Comparison of ENCODE assay signal across 8 cellular contexts in genomic region chr22:46575915-46576555, GRCh38. TPM values are rescaled to one million over a fixed set of nuclear protein-coding genes. Genes with fewer than 3 reads are reported as not detected.
DNase-seq lines count a peak whose midpoint lies in the region; ATAC-seq and TF ChIP-seq lines count a peak whose summit lies in the region.

No MANE protein-coding gene starts in this region.

- H3K27ac ChIP-seq in ascending aorta (no peak overlapping the region), tibial artery (peak overlapping the region in 1 of 2 donors; percentile 24)

- peak overlapping the region; percentile 55 to 63 for H3K4me3 ChIP-seq in ascending aorta
- H3K4me3 ChIP-seq in kidney epithelial cell (ENCODE audit: low read depth, low read length), result peak overlapping the region; percentile 58
- H3K4me3 ChIP-seq in tibial artery, result peak overlapping the region; percentile 62 to 73

- POLR2A ChIA-PET in activated CD4-positive, alpha-beta T cell treated with anti-CD3 and anti-CD28 coated beads for 36 hours (lab: Charles Lee), result no interaction called here

- H3K9me3 Mint-ChIP-seq in activated CD4-positive, alpha-beta T cell treated with anti-CD3 and anti-CD28 coated beads for 36 hours (ENCODE audit: low read depth), result peaks cover 7% of the 10 kb centered on the region

- H3K4me1 Mint-ChIP-seq in activated CD4-positive, alpha-beta T cell treated with anti-CD3 and anti-CD28 coated beads for 36 hours, result peaks cover 32% of the 10 kb centered on the region

- no peaks in the 10 kb centered on the region for H3K27me3 Mint-ChIP-seq in activated CD4-positive, alpha-beta T cell treated with anti-CD3 and anti-CD28 coated beads for 36 hours

- no peak for ATAC-seq in activated CD4-positive, alpha-beta T cell treated with anti-CD3 and anti-CD28 coated beads for 36 hours

- peaks cover 8 to 26% of the 10 kb centered on the region in 2 donors for H3K4me1 ChIP-seq in ascending aorta
- peaks cover 0 to 49% (median 20%) of the 10 kb centered on the region in 4 donors for H3K4me1 ChIP-seq in tibial artery

- peak; percentile 11 for DNase-seq in activated CD4-positive, alpha-beta T cell treated with anti-CD3 and anti-CD28 coated beads for 36 hours
- DNase-seq in activated CD4-positive, alpha-beta T cell treated with anti-CD3 and anti-CD28 coated beads, Interleukin-2, amount 50 U/mL, for 4 hours, result no peak
- DNase-seq in ascending aorta (ENCODE audit: low spot score in 2 of 2), result peak in 1 of 2 donors; percentile 6
- no peak for DNase-seq in kidney epithelial cell (ENCODE audit: low read depth)
- DNase-seq in tibial artery, result no peak
- no peak for DNase-seq in GM03348 (ENCODE audit: low spot score)
- DNase-seq in germinal center (ENCODE audit: low spot score), result no peak
- DNase-seq in stimulated activated naive CD4-positive, alpha-beta T cell treated with Interleukin-2 at 50 U/mL for 16 hours (lab: John Stamatoyannopoulos, UW), result no peak

- H3K9me3 ChIP-seq in ascending aorta (peaks cover 0 to 10% of the 10 kb centered on the region in 2 donors), tibial artery (peaks cover 0 to 6% (median 0%) of the 10 kb centered on the region in 3 donors)

- peak overlapping the region; percentile 55 for H3K27ac Mint-ChIP-seq in activated CD4-positive, alpha-beta T cell treated with anti-CD3 and anti-CD28 coated beads for 36 hours

- no peaks in the 10 kb centered on the region for H3K36me3 Mint-ChIP-seq in activated CD4-positive, alpha-beta T cell treated with anti-CD3 and anti-CD28 coated beads for 36 hours (ENCODE audit: low read depth)

- peak overlapping the region; percentile 73 for H3K4me3 Mint-ChIP-seq in activated CD4-positive, alpha-beta T cell treated with anti-CD3 and anti-CD28 coated beads for 36 hours

- TF ChIP-seq CTCF in ascending aorta (IDR thresholded peaks at IDR 0.05) (no peak), kidney epithelial cell (IDR thresholded peaks at IDR 0.05; ENCODE audit: insufficient read depth, low read length, poor library complexity, severe bottlenecking) (no peak), tibial artery (IDR thresholded peaks at IDR 0.05) (no peak)

- intact Hi-C loops in activated CD4-positive, alpha-beta T cell treated with anti-CD3 and anti-CD28 coated beads for 36 hours (cut with DNase I, micrococcal nuclease), result loop anchor here (2.0 to 5.0 kb wide), 3 partner anchors 36 to 539 kb away; no protein-coding TSS in a partner anchor
- intact Hi-C loops in ascending aorta (cut with DNase I), result no loop called here
- intact Hi-C loops in tibial artery (cut with DNase I; ENCODE audit: low total_unique reads), result no loop called here

- H3K27me3 ChIP-seq in ascending aorta, result no peaks in the 10 kb centered on the region
- no peaks in the 10 kb centered on the region for H3K27me3 ChIP-seq in kidney epithelial cell (ENCODE audit: control insufficient read depth, insufficient read depth, low read length)
- no peaks in the 10 kb centered on the region for H3K27me3 ChIP-seq in tibial artery

- no peaks in the 10 kb centered on the region for H3K36me3 ChIP-seq in ascending aorta
- no peaks in the 10 kb centered on the region for H3K36me3 ChIP-seq in kidney epithelial cell (ENCODE audit: control insufficient read depth, insufficient read depth, low read length)
- H3K36me3 ChIP-seq in tibial artery, result no peaks in the 10 kb centered on the region

- CTCF ChIA-PET in activated CD4-positive, alpha-beta T cell treated with anti-CD3 and anti-CD28 coated beads for 36 hours (lab: Charles Lee), result interaction anchor here (0.6 kb wide), 1 partner anchor 12 kb away, joined by 3 read pairs; no protein-coding TSS in a partner anchor

RNA-seq across cellular contexts. Expression of gene CELSR1, which starts 38.6 kb away (rescaled TPM):
- under 1 TPM; 0.43 to 0.46 TPM for total RNA-seq in activated CD4-positive, alpha-beta T cell treated with anti-CD3 and anti-CD28 coated beads for 36 hours
- total RNA-seq in ascending aorta, result 10.5 TPM
- 180 and 210 TPM in 2 replicates for total RNA-seq in kidney epithelial cell

RNA-seq across cellular contexts. Expression of gene GRAMD4, which starts 44.2 kb away (rescaled TPM):
- total RNA-seq in activated CD4-positive, alpha-beta T cell treated with anti-CD3 and anti-CD28 coated beads for 36 hours, result 10 to 100 TPM; 25.7 to 40.7 TPM
- total RNA-seq in ascending aorta (20.2 TPM), kidney epithelial cell (23.8 and 30.4 TPM in 2 replicates)

Comparison
In these comparisons a context has a peak if more than half of its experiments do, and no peak if none do; other contexts are left out.
1. RNA of gene CELSR1, which starts 38.6 kb away (total RNA-seq): 180 to 210 TPM in kidney epithelial cell; 10.5 TPM in ascending aorta (single experiment) and 0.43 to 0.46 TPM in activated CD4-positive, alpha-beta T cell treated with anti-CD3 and anti-CD28 coated beads for 36 hours; every median in the first group is over 10 times any median in the second.
2. intact Hi-C loops: an anchor here in activated CD4-positive, alpha-beta T cell treated with anti-CD3 and anti-CD28 coated beads for 36 hours (2.0 to 5.0 kb wide); none called in ascending aorta and tibial artery.
3. Peak in every context shown above with its lines, with median percentiles within 50 percentile points of each other: H3K4me3 ChIP-seq.